In the genomic region with DNA sequence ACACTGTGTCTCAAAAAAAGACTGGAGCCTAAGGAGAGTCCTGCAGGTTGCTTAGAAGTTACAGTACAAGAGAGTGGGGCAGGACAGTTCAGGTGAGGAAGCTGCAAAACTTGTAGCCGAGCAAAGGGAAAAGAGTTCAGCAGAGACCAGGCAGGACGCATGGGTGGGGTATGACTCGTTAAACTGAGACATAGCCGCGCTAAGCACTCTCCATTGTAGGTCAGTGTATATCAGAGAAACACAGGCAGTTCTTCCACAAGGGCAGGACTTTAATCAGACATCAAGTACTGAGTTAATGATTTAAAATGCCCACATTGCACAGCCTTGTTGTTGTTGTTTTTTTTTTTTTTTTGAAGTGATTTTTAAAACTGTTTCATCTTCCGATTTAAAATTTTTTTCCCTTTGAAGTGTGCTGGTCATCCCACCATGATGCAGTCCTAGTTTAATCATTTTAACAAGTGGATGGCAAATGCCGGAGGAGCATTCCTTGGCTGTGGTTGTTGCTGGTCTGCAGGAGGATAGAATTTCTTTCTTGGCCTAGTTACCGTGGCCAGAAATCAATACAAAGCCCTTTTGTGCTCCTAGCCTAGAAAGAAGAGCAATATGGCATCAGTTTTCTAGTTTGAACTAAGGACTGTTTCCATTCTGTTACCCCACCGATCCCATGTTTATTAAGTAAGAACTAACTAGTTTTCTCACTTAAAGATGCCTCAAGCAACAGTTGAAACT, we compare ENCODE assay signal across 28 cellular contexts. TPM values are rescaled to one million over a fixed set of nuclear protein-coding genes. Genes with fewer than 3 reads are reported as not detected.
DNase-seq lines count a peak whose midpoint lies in the region; ATAC-seq and TF ChIP-seq lines count a peak whose summit lies in the region.
"Had no signal": no experiment of that assay in that cellular context is flagged by ENCODE, and none has a peak within 500 bp of the region (broad histone marks: within the 10 kb centered on the region; RNA-seq: fewer than 3 reads in every experiment).

No MANE protein-coding gene starts in this region.

- H3K36me3 ChIP-seq in liver (ENCODE audit: control insufficient read depth in 4 of 4, insufficient read depth in 3 of 4, low read depth in 1 of 4, low read length in 3 of 4) (peaks cover 16 to 85% (median 69%) of the 10 kb centered on the region in 4 donors), Caco-2 (ENCODE audit: control insufficient read depth, insufficient read depth, low read length) (no peaks in the 10 kb centered on the region; the same call in 1 of the 2 replicates)

- H3K27me3 ChIP-seq in liver (ENCODE audit: control insufficient read depth in 4 of 4, insufficient read depth in 4 of 4, low read length in 3 of 4), result no peaks in the 10 kb centered on the region
- no peaks in the 10 kb centered on the region for H3K27me3 ChIP-seq in Caco-2 (replicated peaks; ENCODE audit: control insufficient read depth, insufficient read depth, low read length)
- H3K27me3 ChIP-seq: foreskin keratinocyte, hepatocyte, neutrophil, SJSA1, suprapubic skin had no signal

- WGBS in liver, result 69% methylated on average over 9 of the region's 9 CpGs

- H3K4me1 ChIP-seq in liver (ENCODE audit: control insufficient read depth in 4 of 4, insufficient read depth in 4 of 4, low read length in 3 of 4), result peaks cover 0 to 9% (median 9%) of the 10 kb centered on the region in 4 donors
- no peaks in the 10 kb centered on the region for H3K4me1 ChIP-seq in Caco-2
- H3K4me1 ChIP-seq: foreskin keratinocyte, psoas muscle, SJSA1 had no signal

- peak overlapping the region; percentile 39 for H3K27ac Mint-ChIP-seq in activated CD8-positive, alpha-beta T cell treated with anti-CD3 and anti-CD28 coated beads, Interleukin-2, amount 10 ng/mL, durations not matched to agents 7 days and 5 days
- H3K27ac Mint-ChIP-seq in activated CD8-positive, alpha-beta T cell treated with anti-CD3 and anti-CD28 coated beads for 36 hours, result no peak overlapping the region
- H3K27ac Mint-ChIP-seq in endothelial cell (ENCODE audit: unreplicated experiment) (no peak overlapping the region), Caco-2 (ENCODE audit: unreplicated experiment) (no peak overlapping the region)
- H3K27ac Mint-ChIP-seq: activated naive CD8-positive, alpha-beta T cell treated with anti-CD3 and anti-CD28 coated beads for 36 hours; activated T-helper 2 cell treated with anti-CD3 and anti-CD28 coated beads, Interferon-gamma antibody, Interleukin-2, Interleukin-4, amounts not matched to agents 10 μg/mL and 5 μg/mL and 100 μg/mL, durations not matched to agents 14 hours and 24 hours and 36 hours had no signal

- ATAC-seq in activated CD8-positive, alpha-beta T cell treated with anti-CD3 and anti-CD28 coated beads, Interleukin-2, amount 10 ng/mL, durations not matched to agents 7 days and 5 days, result peak; percentile 17
- no peak for ATAC-seq in activated CD8-positive, alpha-beta T cell treated with anti-CD3 and anti-CD28 coated beads for 36 hours
- ATAC-seq: foreskin keratinocyte, psoas muscle had no signal

- no peaks in the 10 kb centered on the region for H3K9me3 Mint-ChIP-seq in activated CD8-positive, alpha-beta T cell treated with anti-CD3 and anti-CD28 coated beads, Interleukin-2, amount 10 ng/mL, durations not matched to agents 7 days and 5 days (ENCODE audit: insufficient read depth)
- H3K9me3 Mint-ChIP-seq in activated CD8-positive, alpha-beta T cell treated with anti-CD3 and anti-CD28 coated beads for 36 hours, result no peaks in the 10 kb centered on the region
- H3K9me3 Mint-ChIP-seq in endothelial cell (ENCODE audit: unreplicated experiment) (no peaks in the 10 kb centered on the region), Caco-2 (ENCODE audit: unreplicated experiment) (no peaks in the 10 kb centered on the region)
- H3K9me3 Mint-ChIP-seq: activated naive CD8-positive, alpha-beta T cell treated with anti-CD3 and anti-CD28 coated beads for 36 hours; activated T-helper 2 cell treated with anti-CD3 and anti-CD28 coated beads, Interferon-gamma antibody, Interleukin-2, Interleukin-4, amounts not matched to agents 10 μg/mL and 5 μg/mL and 100 μg/mL, durations not matched to agents 14 hours and 24 hours and 36 hours had no signal

- H3K9me3 ChIP-seq in liver (ENCODE audit: control insufficient read depth in 4 of 4, low read length in 3 of 4) (no peaks in the 10 kb centered on the region), Caco-2 (no peaks in the 10 kb centered on the region)
- H3K9me3 ChIP-seq: neutrophil, psoas muscle, SJSA1, suprapubic skin had no signal

- POLR2A ChIA-PET in activated CD8-positive, alpha-beta T cell treated with anti-CD3 and anti-CD28 coated beads, Interleukin-2, amount 10 ng/mL, durations not matched to agents 7 days and 5 days (lab: Charles Lee), result interaction anchor here (0.8 to 1.5 kb wide), 2 partner anchors 9 to 27 kb away, joined by 3 to 8 read pairs; partner anchors contain the start of gene MED28
- POLR2A ChIA-PET in activated CD8-positive, alpha-beta T cell treated with anti-CD3 and anti-CD28 coated beads for 36 hours (lab: Charles Lee), result interaction anchor here (1.7 to 6.0 kb wide), 3 partner anchors 8 to 16 kb away, joined by 3 to 37 read pairs (median 7); no protein-coding TSS in a partner anchor
- POLR2A ChIA-PET in Caco-2 (lab: Charles Lee), result no interaction called here

- H3K9ac ChIP-seq in liver (ENCODE audit: low read depth in 1 of 2, low read length in 2 of 2), result no peak overlapping the region

- CTCF ChIA-PET in activated CD8-positive, alpha-beta T cell treated with anti-CD3 and anti-CD28 coated beads, Interleukin-2, amount 10 ng/mL, durations not matched to agents 7 days and 5 days (lab: Charles Lee), result no interaction called here
- CTCF ChIA-PET in activated CD8-positive, alpha-beta T cell treated with anti-CD3 and anti-CD28 coated beads for 36 hours (lab: Charles Lee), result interaction anchor here (1.2 kb wide), 1 partner anchor 38 kb away, joined by 4 read pairs; no protein-coding TSS in a partner anchor
- CTCF ChIA-PET in Caco-2 (lab: Charles Lee), result no interaction called here

- H3K36me3 Mint-ChIP-seq in activated CD8-positive, alpha-beta T cell treated with anti-CD3 and anti-CD28 coated beads, Interleukin-2, amount 10 ng/mL, durations not matched to agents 7 days and 5 days (ENCODE audit: low read depth), result peaks cover 70% of the 10 kb centered on the region
- peaks cover 52% of the 10 kb centered on the region for H3K36me3 Mint-ChIP-seq in activated CD8-positive, alpha-beta T cell treated with anti-CD3 and anti-CD28 coated beads for 36 hours (ENCODE audit: low read depth)
- peaks cover 51% of the 10 kb centered on the region for H3K36me3 Mint-ChIP-seq in endothelial cell (ENCODE audit: low read depth, unreplicated experiment)
- H3K36me3 Mint-ChIP-seq in Caco-2 (ENCODE audit: insufficient read depth, unreplicated experiment), result peaks cover 54% of the 10 kb centered on the region

- no peak for TF ChIP-seq CTCF in activated CD8-positive, alpha-beta T cell treated with anti-CD3 and anti-CD28 coated beads for 36 hours (IDR thresholded peaks at IDR 0.05)
- TF ChIP-seq CTCF in liver (IDR thresholded peaks at IDR 0.05; ENCODE audit: low read depth, low read length, missing input control) (no peak), endothelial cell (IDR thresholded peaks at IDR 0.05; ENCODE audit: unreplicated experiment) (no peak), Caco-2 (IDR thresholded peaks at IDR 0.05; ENCODE audit: insufficient read depth in 1 of 2, low read depth in 1 of 2, low read length in 1 of 2, severe bottlenecking in 1 of 2, unreplicated experiment in 1 of 2) (no peak)

- intact Hi-C loops in activated CD8-positive, alpha-beta T cell treated with anti-CD3 and anti-CD28 coated beads for 36 hours (cut with micrococcal nuclease), result no loop called here
- intact Hi-C loops in Caco-2 (cut with micrococcal nuclease; ENCODE audit: unreplicated experiment), result no loop called here

- no TSS peak for BruUV-seq in Caco-2 (replicated peaks; lab: Mats Ljungman, UMichigan)

- H3K27ac ChIP-seq in cingulate gyrus (ENCODE audit: low read depth, low read length), result peak overlapping the region; percentile 63
- H3K27ac ChIP-seq in liver (ENCODE audit: low read depth in 1 of 2, low read length in 2 of 2), result no peak overlapping the region
- H3K27ac ChIP-seq: foreskin keratinocyte, hepatocyte, neutrophil, psoas muscle, SJSA1, skin epidermis, suprapubic skin had no signal

- no peak for DNase-seq in activated CD8-positive, alpha-beta T cell treated with anti-CD3 and anti-CD28 coated beads, Interleukin-2, amount 10 ng/mL, durations not matched to agents 7 days and 5 days
- no peak for DNase-seq in activated CD8-positive, alpha-beta T cell treated with anti-CD3 and anti-CD28 coated beads for 36 hours
- peak; percentile 31 for DNase-seq in retina
- DNase-seq in endothelial cell (ENCODE audit: low spot score), result no peak
- DNase-seq in Caco-2, result no peak
- DNase-seq in DMS79 treated with DMSO at 0.1 percent for 48 hours (lab: John Stamatoyannopoulos, UW), result no peak
- DNase-seq: activated naive CD8-positive, alpha-beta T cell treated with anti-CD3 and anti-CD28 coated beads for 36 hours; CD4-positive, alpha-beta memory T cell; DMS53; effector CD4-positive, alpha-beta T cell; erythroblast; foreskin keratinocyte; GDM1; KBM-7; MM.1S; NCI-H1417 treated with DMSO at 0.1 percent for 48 hours; NCI-H2107; NCI-H524; psoas muscle; stimulated activated CD4-positive, alpha-beta T cell treated with anti-CD3 and anti-CD28 coated beads, Interleukin-1b, Interleukin-23, amount 100 ng/mL, for 48 hours had no signal

- TF ChIP-seq RAD21 in liver (IDR thresholded peaks at IDR 0.05), result no peak

- no peak overlapping the region for H3K4me3 Mint-ChIP-seq in activated CD8-positive, alpha-beta T cell treated with anti-CD3 and anti-CD28 coated beads, Interleukin-2, amount 10 ng/mL, durations not matched to agents 7 days and 5 days
- no peak overlapping the region for H3K4me3 Mint-ChIP-seq in activated CD8-positive, alpha-beta T cell treated with anti-CD3 and anti-CD28 coated beads for 36 hours
- H3K4me3 Mint-ChIP-seq in endothelial cell (ENCODE audit: unreplicated experiment) (no peak overlapping the region), Caco-2 (ENCODE audit: unreplicated experiment) (no peak overlapping the region)
- H3K4me3 Mint-ChIP-seq: activated naive CD8-positive, alpha-beta T cell treated with anti-CD3 and anti-CD28 coated beads for 36 hours; CD4-positive, alpha-beta memory T cell had no signal

- H3K27me3 Mint-ChIP-seq in activated CD8-positive, alpha-beta T cell treated with anti-CD3 and anti-CD28 coated beads, Interleukin-2, amount 10 ng/mL, durations not matched to agents 7 days and 5 days (ENCODE audit: low read depth), result no peaks in the 10 kb centered on the region
- no peaks in the 10 kb centered on the region for H3K27me3 Mint-ChIP-seq in activated CD8-positive, alpha-beta T cell treated with anti-CD3 and anti-CD28 coated beads for 36 hours
- H3K27me3 Mint-ChIP-seq in endothelial cell (ENCODE audit: unreplicated experiment) (no peaks in the 10 kb centered on the region), Caco-2 (ENCODE audit: insufficient read depth, unreplicated experiment) (no peaks in the 10 kb centered on the region)
- H3K27me3 Mint-ChIP-seq: activated naive CD8-positive, alpha-beta T cell treated with anti-CD3 and anti-CD28 coated beads for 36 hours; CD4-positive, alpha-beta memory T cell had no signal

- H3K4me1 Mint-ChIP-seq in activated CD8-positive, alpha-beta T cell treated with anti-CD3 and anti-CD28 coated beads, Interleukin-2, amount 10 ng/mL, durations not matched to agents 7 days and 5 days (ENCODE audit: low read depth), result peaks cover 8% of the 10 kb centered on the region
- peaks cover 5% of the 10 kb centered on the region for H3K4me1 Mint-ChIP-seq in activated CD8-positive, alpha-beta T cell treated with anti-CD3 and anti-CD28 coated beads for 36 hours (ENCODE audit: low read depth)
- H3K4me1 Mint-ChIP-seq in endothelial cell (ENCODE audit: unreplicated experiment) (peaks cover 12% of the 10 kb centered on the region), Caco-2 (ENCODE audit: low read depth, unreplicated experiment) (no peaks in the 10 kb centered on the region)

- H3K4me3 ChIP-seq in liver (ENCODE audit: low read depth in 1 of 3, low read length in 3 of 3) (no peak overlapping the region), Caco-2 (ENCODE audit: low read depth, low read length) (no peak overlapping the region)
- H3K4me3 ChIP-seq: hepatocyte, psoas muscle, SJSA1, skin epidermis, suprapubic skin had no signal

RNA-seq across cellular contexts. Expression of gene LAP3, which starts 10.3 kb away (rescaled TPM):
- total RNA-seq in activated CD8-positive, alpha-beta T cell treated with anti-CD3 and anti-CD28 coated beads, Interleukin-2, amount 10 ng/mL, durations not matched to agents 7 days and 5 days, result 100 to 1,000 TPM; 147 to 154 TPM
- total RNA-seq in activated CD8-positive, alpha-beta T cell treated with anti-CD3 and anti-CD28 coated beads for 36 hours, result 100 to 1,000 TPM; 100 to 101 TPM
- total RNA-seq in liver (100 to 1,000 TPM in 1 of 2 donors, 10 to 100 TPM in 1; 57.5 to 178 TPM), endothelial cell (ENCODE audit: unreplicated experiment) (150 TPM), Caco-2 (2022) (62.7 and 65.4 TPM in 2 replicates)
- polyA plus RNA-seq in liver, result 100 to 1,000 TPM; 109 to 111 TPM

RNA-seq across cellular contexts. Expression of gene MED28, which starts 27.2 kb away (rescaled TPM):
- total RNA-seq in activated CD8-positive, alpha-beta T cell treated with anti-CD3 and anti-CD28 coated beads, Interleukin-2, amount 10 ng/mL, durations not matched to agents 7 days and 5 days, result 10 to 100 TPM; 55.2 to 58.4 TPM
- total RNA-seq in activated CD8-positive, alpha-beta T cell treated with anti-CD3 and anti-CD28 coated beads for 36 hours, result 10 to 100 TPM; 56.3 to 60.8 TPM
- total RNA-seq in liver (10 to 100 TPM in 1 of 2 donors, 1 to 10 TPM in 1; 8.5 to 26.8 TPM), endothelial cell (ENCODE audit: unreplicated experiment) (98.0 TPM), Caco-2 (2022) (60.5 and 68.0 TPM in 2 replicates)
- 1 to 10 TPM; 6.3 to 9.8 TPM for polyA plus RNA-seq in liver
